Comparison of ENCODE assay signal across 26 cellular contexts in the genomic region with DNA sequence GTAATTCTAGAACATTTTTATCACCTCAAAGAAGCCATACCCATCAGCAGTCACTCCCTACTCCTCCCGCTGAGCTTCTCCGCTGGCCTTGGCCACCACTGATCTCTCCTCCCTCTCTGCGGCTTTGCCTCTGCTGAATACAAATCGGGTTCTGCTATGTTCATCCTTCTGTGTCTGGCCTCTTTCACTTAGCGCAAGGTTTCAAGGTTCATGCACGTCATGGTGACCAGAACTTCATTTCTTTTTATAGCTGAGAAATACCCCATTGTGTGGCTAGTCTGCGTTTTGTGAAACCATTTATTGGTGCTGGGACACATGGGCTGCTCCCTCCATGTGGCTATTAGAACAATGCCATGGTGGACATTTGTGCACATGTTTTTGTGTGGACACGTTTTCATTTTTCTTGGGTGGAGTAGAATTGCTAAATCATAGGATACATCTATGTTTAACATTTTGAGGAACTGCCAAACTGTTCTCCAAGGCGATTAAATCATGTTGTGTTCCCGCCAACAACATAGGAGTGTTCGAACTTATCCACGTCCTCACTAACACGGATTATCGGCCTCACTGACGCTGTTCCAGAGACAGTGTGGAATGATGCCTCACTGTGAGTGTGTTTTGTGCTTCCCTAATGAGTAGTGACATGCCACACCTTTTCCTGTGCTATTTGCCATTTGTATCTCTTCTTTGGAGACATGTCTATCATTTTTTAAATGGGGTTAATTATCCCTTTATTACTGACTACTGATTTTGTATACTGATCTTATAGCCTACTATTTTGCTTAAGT. TPM values are rescaled to one million over a fixed set of nuclear protein-coding genes. Genes with fewer than 3 reads are reported as not detected.
DNase-seq lines count a peak whose midpoint lies in the region; ATAC-seq and TF ChIP-seq lines count a peak whose summit lies in the region.
"Had no signal": no experiment of that assay in that cellular context is flagged by ENCODE, and none has a peak within 500 bp of the region (broad histone marks: within the 10 kb centered on the region; RNA-seq: fewer than 3 reads in every experiment).

No MANE protein-coding gene starts in this region.

- H3K4me1 Mint-ChIP-seq in nephron: peaks cover 28% of the 10 kb centered on the region

- no peak overlapping the region for H3K4me3 Mint-ChIP-seq in nephron

- no peak for ATAC-seq in activated CD4-positive, CD25-positive, alpha-beta regulatory T cell treated with anti-CD3 and anti-CD28 coated beads, Interleukin-2, amount 50 U/mL, for 24 hours
- ATAC-seq in left lobe of liver: peak; percentile 42
- no peak for ATAC-seq in GM18870 (IDR thresholded peaks at IDR 0.05; ENCODE audit: unreplicated experiment)
- ATAC-seq: GM12878, HCT116 had no signal

- in situ Hi-C loops in GM13977 (cut with MboI; ENCODE audit: low pct_unique_long_range_greater_than_20kb, low sequenced_read_pairs, unreplicated experiment): no loop called here

- H3K27ac Mint-ChIP-seq in nephron: peak overlapping the region; percentile 9 to 55 (median 35)
- H3K27ac Mint-ChIP-seq: CD4-positive, alpha-beta memory T cell had no signal

- peaks cover 2% of the 10 kb centered on the region for H3K9me3 Mint-ChIP-seq in nephron
- H3K9me3 Mint-ChIP-seq: CD4-positive, alpha-beta memory T cell had no signal

- peak; percentile 15 for DNase-seq in activated CD4-positive, CD25-positive, alpha-beta regulatory T cell treated with anti-CD3 and anti-CD28 coated beads, Interleukin-2, amount 50 U/mL, for 72 hours
- DNase-seq in left lobe of liver (ENCODE audit: low spot score) (peak; percentile 68), ureter (ENCODE audit: low spot score) (peak; percentile 10), GM13977 (ENCODE audit: low spot score) (no peak), DMS153 (lab: John Stamatoyannopoulos, UW) (no peak)
- DNase-seq: ACHN; CD4-positive, alpha-beta memory T cell; DMS 273 treated with DMSO at 0.1 percent for 48 hours; DND-41; GOT3; IMR-90; MV-4-11; NCI-H1694; NCI-H2081 treated with DMSO at 0.1 percent for 48 hours; NCI-H2171 treated with DMSO at 0.1 percent for 48 hours; NCI-H446; NCI-H526 had no signal

- no peaks in the 10 kb centered on the region for H3K36me3 Mint-ChIP-seq in nephron (ENCODE audit: low read depth)
- H3K36me3 Mint-ChIP-seq: CD4-positive, alpha-beta memory T cell had no signal

- TF ChIP-seq CTCF in nephron (IDR thresholded peaks at IDR 0.05; ENCODE audit: unreplicated experiment in 3 of 3) (no peak), GM13977 (IDR thresholded peaks at IDR 0.05; ENCODE audit: extremely low read depth, insufficient read depth, missing control alignments) (no peak)

- peaks cover 30% of the 10 kb centered on the region for H3K27me3 Mint-ChIP-seq in nephron (ENCODE audit: low read depth)

RNA-seq across cellular contexts. Expression of gene KRTAP5-6, which starts 24.2 kb away (rescaled TPM):
- total RNA-seq in left lobe of liver (1.4 TPM), ureter (not detected)
- total RNA-seq: Caco-2; CD4-positive, alpha-beta memory T cell; GM12878; IMR-90; OCI-LY7; Peyer's patch; SJSA1 had no signal

RNA-seq across cellular contexts. Expression of gene KRTAP5-5, which starts 43.2 kb away (rescaled TPM):
- total RNA-seq in left lobe of liver (not detected), ureter (not detected)
- total RNA-seq: Caco-2; CD4-positive, alpha-beta memory T cell; GM12878; IMR-90; OCI-LY7; Peyer's patch; SJSA1 had no signal

RNA-seq across cellular contexts. Expression of gene KRTAP5-4, which starts 50.9 kb away (rescaled TPM):
- not detected for total RNA-seq in left lobe of liver
- not detected for total RNA-seq in ureter
- total RNA-seq: Caco-2; CD4-positive, alpha-beta memory T cell; GM12878; IMR-90; OCI-LY7; Peyer's patch; SJSA1 had no signal

Comparison
In these comparisons a context has a peak if more than half of its experiments do, and no peak if none do; other contexts are left out.
1. DNase-seq: peak in activated CD4-positive, CD25-positive, alpha-beta regulatory T cell treated with anti-CD3 and anti-CD28 coated beads, Interleukin-2, amount 50 U/mL, for 72 hours (single experiment), left lobe of liver (single experiment) and ureter (single experiment); none in GM13977 (single experiment) and DMS153 (single experiment).